Comparison of ENCODE assay signal across 1 cellular context in genomic region chr7:127514499-127514898, GRCh38.
TF ChIP-seq lines count a peak whose summit lies in the region.

No MANE protein-coding gene starts in this region.

TF ChIP-seq in GM23338, 12 proteins besides CTCF, POLR2A, EP300 and RAD21 (continued from another document):
- TF ChIP-seq REST (IDR thresholded peaks at IDR 0.05; ENCODE audit: unreplicated experiment) (no peak), NANOG (IDR thresholded peaks at IDR 0.05; ENCODE audit: borderline replicate concordance) (no peak), ZNF114 (CRISPR knock-in tag; IDR thresholded peaks at IDR 0.05) (no peak), ZNF331 (CRISPR knock-in tag; IDR thresholded peaks at IDR 0.05; ENCODE audit: low read depth) (no peak), CREB1 (CRISPR knock-in tag; IDR thresholded peaks at IDR 0.05; ENCODE audit: low read depth) (no peak), STAT1 (IDR thresholded peaks at IDR 0.05; ENCODE audit: unreplicated experiment) (no peak)
